16 cellular contexts compared by ENCODE assay signal in the genomic region with DNA sequence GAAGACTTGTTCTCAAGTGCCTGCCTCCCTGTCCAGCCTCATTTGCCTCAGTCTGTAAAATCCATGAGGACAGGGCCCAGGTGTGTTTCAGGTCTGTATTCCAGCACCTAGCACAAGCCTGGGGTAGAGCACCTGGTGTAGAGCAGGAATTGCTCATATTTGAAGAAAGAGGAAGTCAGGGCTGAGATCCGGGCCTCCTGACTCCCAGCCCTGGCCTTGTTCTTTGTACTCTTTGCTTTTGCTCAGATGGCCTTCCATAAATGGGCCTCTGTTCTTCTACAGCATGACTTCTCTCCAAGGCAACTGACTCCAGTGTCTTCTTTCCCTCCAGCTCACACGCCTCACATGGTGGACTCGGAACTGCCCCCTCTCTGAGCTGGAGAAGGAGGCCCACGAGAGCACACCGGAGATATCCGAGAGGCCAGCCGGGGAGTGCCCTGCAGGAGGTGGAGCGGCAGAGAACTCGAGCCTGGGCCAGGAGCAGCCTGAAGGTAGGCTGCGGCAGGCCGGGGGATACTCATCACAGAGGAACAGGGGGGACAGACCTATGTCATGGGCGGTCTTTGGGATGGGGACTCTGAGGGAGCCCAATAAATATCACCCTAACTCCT. TPM values are rescaled to one million over a fixed set of nuclear protein-coding genes. Genes with fewer than 3 reads are reported as not detected.
"Had no signal": no experiment of that assay in that cellular context is flagged by ENCODE, and none has a peak within 500 bp of the region (broad histone marks: within the 10 kb centered on the region; RNA-seq: fewer than 3 reads in every experiment).

No MANE protein-coding gene starts in this region.

- H3K27ac ChIP-seq: heart left ventricle, left ventricle myocardium inferior, right atrium auricular region, tibial nerve had no signal

- ATAC-seq: heart left ventricle had no signal

- H3K9me3 ChIP-seq: heart left ventricle, left ventricle myocardium inferior, right atrium auricular region, tibial nerve had no signal

- H3K36me3 ChIP-seq: heart left ventricle, left ventricle myocardium inferior, right atrium auricular region, tibial nerve had no signal

- H3K27me3 ChIP-seq: heart left ventricle, right atrium auricular region, tibial nerve had no signal

- DNase-seq: activated CD4-positive, alpha-beta memory T cell treated with anti-CD3 and anti-CD28 coated beads for 36 hours; activated CD4-positive, alpha-beta T cell treated with anti-CD3 and anti-CD28 coated beads for 4 hours; activated T-cell treated with anti-CD3 and anti-CD28 coated beads for 4 hours; dermis blood vessel endothelial cell; effector memory CD4-positive, alpha-beta T cell; foreskin fibroblast; heart left ventricle; kidney; left ventricle myocardium inferior; mesendoderm; occipital lobe; stimulated activated CD4-positive, alpha-beta T cell treated with anti-CD3 and anti-CD28 coated beads, Interleukin-2, amount 100 ng/mL, for 24 hours had no signal

- H3K4me3 ChIP-seq: heart left ventricle, left ventricle myocardium inferior, right atrium auricular region, tibial nerve had no signal

RNA-seq across cellular contexts. Expression of a gene that starts 19.7 kb away (rescaled TPM):
- total RNA-seq: activated CD4-positive, alpha-beta memory T cell treated with anti-CD3 and anti-CD28 coated beads for 36 hours; dermis blood vessel endothelial cell; occipital lobe; right atrium auricular region; skeletal muscle tissue; T-helper 2 cell treated with Interferon-gamma antibody and Interleukin-4, amounts not matched to agents 100 ng/mL and 5 ng/mL, for 36 hours; tibial nerve had no signal
